In the genomic region with DNA sequence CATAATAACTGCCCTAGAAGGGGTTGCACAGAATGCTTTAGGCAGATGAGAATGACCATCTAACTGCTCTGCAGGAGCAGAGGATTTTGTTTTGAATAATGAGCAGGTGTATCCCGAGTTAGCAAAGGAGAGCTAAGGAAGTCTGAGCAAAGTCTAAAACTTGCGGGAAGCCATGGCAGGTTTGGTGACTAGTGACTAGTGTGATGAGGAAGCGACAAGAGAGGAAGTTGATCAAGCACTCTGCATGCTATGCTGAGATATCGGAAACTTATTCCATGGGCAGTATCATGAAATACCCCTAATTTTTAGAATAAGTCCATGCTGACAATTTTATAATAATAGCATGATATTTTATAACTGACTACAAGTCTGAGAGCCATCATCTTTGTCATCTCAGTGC, we compare ENCODE assay signal across 30 cellular contexts. TPM values are rescaled to one million over a fixed set of nuclear protein-coding genes. Genes with fewer than 3 reads are reported as not detected.
DNase-seq lines count a peak whose midpoint lies in the region; ATAC-seq, FAIRE-seq and TF ChIP-seq lines count a peak whose summit lies in the region.
"Had no signal": no experiment of that assay in that cellular context is flagged by ENCODE, and none has a peak within 500 bp of the region (broad histone marks: within the 10 kb centered on the region; RNA-seq: fewer than 3 reads in every experiment).

No MANE protein-coding gene starts in this region.

- CTCF ChIA-PET in GM12878 (lab: Yijun Ruan, JAX): interaction anchor here (7.4 kb wide), 1 partner anchor 12 kb away, joined by 65 read pairs; the partner anchor contains the start of gene PPFIBP2

- TF ChIP-seq POLR2A in GM12891 (IDR thresholded peaks at IDR 0.05; ENCODE audit: low read depth, low read length) (no peak), GM12878 (IDR thresholded peaks at IDR 0.05; ENCODE audit: low read depth, low read length) (no peak), spleen (IDR thresholded peaks at IDR 0.05) (no peak)

- RAD21 ChIA-PET in GM12878 (lab: Charles Lee; ENCODE audit: unreplicated experiment): interaction anchor here (2.0 kb wide), 1 partner anchor 32 kb away, joined by 4 read pairs; no protein-coding TSS in a partner anchor

- no peak for TF ChIP-seq RAD21 in GM12878 (IDR thresholded peaks at IDR 0.05; ENCODE audit: insufficient read depth, low read depth, low read length)

- H3K36me3 ChIP-seq in GM12878 (ENCODE audit: control insufficient read depth in 2 of 2, insufficient read depth in 2 of 2, low read length in 1 of 2) (no peaks in the 10 kb centered on the region), spleen (no peaks in the 10 kb centered on the region)
- H3K36me3 ChIP-seq: cardiac muscle cell, gastroesophageal sphincter, neural progenitor cell, pancreas, right atrium auricular region had no signal

- no peak overlapping the region for H3K9ac ChIP-seq in GM12878 (ENCODE audit: control insufficient read depth, insufficient read depth, low read length)
- H3K9ac ChIP-seq: neural progenitor cell had no signal

- H3K4me3 ChIP-seq in GM12878 (no peak overlapping the region), spleen (no peak overlapping the region)
- H3K4me3 ChIP-seq: cardiac muscle cell, gastroesophageal sphincter, neural progenitor cell, pancreas, right atrium auricular region, smooth muscle cell, testis had no signal

- no peak for TF ChIP-seq EP300 in GM12878 (IDR thresholded peaks at IDR 0.05; ENCODE audit: borderline replicate concordance in 1 of 2, control insufficient read depth in 1 of 2, low read depth in 2 of 2, low read length in 2 of 2)

- SMC1A ChIA-PET in GM12878 (lab: Charles Lee; ENCODE audit: uncharacterized antibody, unreplicated experiment): interaction anchor here (1.0 to 5.3 kb wide), 4 partner anchors 11 to 26 kb away, joined by 3 to 54 read pairs (median 9); partner anchors contain the start of gene PPFIBP2

- H3K4me1 ChIP-seq in GM12878 (ENCODE audit: control insufficient read depth, insufficient read depth, low read length) (peaks cover 27% of the 10 kb centered on the region), spleen (peaks cover 8 to 61% (median 35%) of the 10 kb centered on the region in 6 donors)
- H3K4me1 ChIP-seq: gastroesophageal sphincter, pancreas, right atrium auricular region, testis had no signal

- DNase-seq in GM12891 (ENCODE audit: insufficient read length, low spot score) (no peak), NOMO-1 treated with DMSO at 0.1 percent for 48 hours (lab: John Stamatoyannopoulos, UW; ENCODE audit: unreplicated experiment) (peak; percentile 64), GM12878 (ENCODE audit: low read depth, low spot score) (no peak), spleen (no peak), RCC 7860 (ENCODE audit: low spot score) (no peak), kidney glomerular epithelial cell (lab: John Stamatoyannopoulos, UW) (no peak)
- DNase-seq: activated CD4-positive, CD25-positive, alpha-beta regulatory T cell; activated gamma-delta T cell treated with Interleukin-2 at 50 U/mL for 16 hours; activated T-cell treated with anti-CD3 and anti-CD28 coated beads, Interleukin-2, amount 50 U/mL, for 48 hours; DMS 273 treated with DMSO at 0.1 percent for 48 hours; effector CD4-positive, alpha-beta T cell; EL; HCEC 1CT; hippocampal formation; left cardiac atrium; NCI-H1930; NCI-H524 treated with DMSO at 0.1 percent for 48 hours; pancreas; SIG-M5; stimulated activated CD4-positive, alpha-beta T cell treated with anti-CD3 and anti-CD28 coated beads, Interleukin-1b, Interleukin-23, amount 100 ng/mL, for 48 hours; testis had no signal

- no TSS peak for BruUV-seq in GM12878 (replicated peaks; lab: Mats Ljungman, UMichigan)

- H3K4me2 ChIP-seq in GM12878 (ENCODE audit: control insufficient read depth, insufficient read depth): no peak overlapping the region
- H3K4me2 ChIP-seq: smooth muscle cell had no signal

- FAIRE-seq in GM12891 (lab: Jason Lieb, UNC) (peak; percentile 70), GM12878 (lab: Jason Lieb, UNC) (no peak), RCC 7860 (lab: Jason Lieb, UNC) (no peak)
- FAIRE-seq: astrocyte, colon, pancreas had no signal

- H3K27ac ChIP-seq in GM12878 (ENCODE audit: control insufficient read depth, insufficient read depth) (no peak overlapping the region), spleen (peak overlapping the region in 5 of 8 donors; percentile 55 to 75 (median 68))
- H3K27ac ChIP-seq: cardiac muscle cell, gastroesophageal sphincter, neural progenitor cell, pancreas, right atrium auricular region, testis had no signal

- ATAC-seq in GM12878: no peak
- no peak for ATAC-seq in GM19351 (IDR thresholded peaks at IDR 0.05; ENCODE audit: unreplicated experiment)
- ATAC-seq: gastroesophageal sphincter, left cardiac atrium had no signal

- POLR2A ChIA-PET in GM12878 (lab: Charles Lee): interaction anchor here (5.4 kb wide), 1 partner anchor 13 kb away, joined by 24 read pairs; no protein-coding TSS in a partner anchor

- TF ChIP-seq CTCF in GM12878 (IDR thresholded peaks at IDR 0.05 in 2 of 3, conservative IDR thresholded peaks at IDR 0.05 in 1 of 3; ENCODE audit: control insufficient read depth in 2 of 3, extremely low read depth in 1 of 3, insufficient read depth in 1 of 3, low read depth in 3 of 3, low read length in 3 of 3) (no peak), spleen (IDR thresholded peaks at IDR 0.05 in 8 of 11, conservative IDR thresholded peaks at IDR 0.05 in 3 of 11) (no peak)

- no peaks in the 10 kb centered on the region for H3K9me3 ChIP-seq in GM12878 (replicated peaks; ENCODE audit: control insufficient read depth, insufficient read depth, low read length)
- no peaks in the 10 kb centered on the region for H3K9me3 ChIP-seq in spleen
- H3K9me3 ChIP-seq: gastroesophageal sphincter, pancreas, right atrium auricular region, testis had no signal

- H4K20me1 ChIP-seq in GM12878 (ENCODE audit: control insufficient read depth, insufficient read depth): no peaks in the 10 kb centered on the region

- in situ Hi-C loops in GM12878 (cut with MboI): no loop called here

- 62% methylated on average over 4 of the region's 4 CpGs for WGBS in GM12878 (ENCODE audit: insufficient coverage, insufficient replicate concordance, low lambda C conversion rate, missing lambda C conversion rate)
- 25 to 55% (median 38%) methylated on average over 4 of the region's 4 CpGs for WGBS in spleen, 5 donors

- no peak overlapping the region for H2AFZ ChIP-seq in GM12878 (ENCODE audit: control insufficient read depth, low read depth, low read length)
- H2AFZ ChIP-seq: neural progenitor cell had no signal

- H3K79me2 ChIP-seq in GM12878 (ENCODE audit: control insufficient read depth, insufficient read depth, low read length): no peaks in the 10 kb centered on the region

- H3K27me3 ChIP-seq in GM12878 (replicated peaks in 1 of 2; ENCODE audit: control insufficient read depth in 2 of 2, insufficient read depth in 2 of 2, low read length in 1 of 2): no peaks in the 10 kb centered on the region
- no peaks in the 10 kb centered on the region for H3K27me3 ChIP-seq in spleen (replicated peaks in 1 of 7)
- H3K27me3 ChIP-seq: cardiac muscle cell, gastroesophageal sphincter, neural progenitor cell, pancreas, right atrium auricular region, testis had no signal

- intact Hi-C loops in GM12878 (cut with micrococcal nuclease; ENCODE audit: unreplicated experiment): no loop called here
- intact Hi-C loops in spleen (cut with DNase I; ENCODE audit: low total_unique reads): no loop called here

TF ChIP-seq in GM12891, 5 proteins besides CTCF, POLR2A, EP300 and RAD21 (continues in another document):
- TF ChIP-seq PAX5 (IDR thresholded peaks at IDR 0.05; ENCODE audit: insufficient read depth, low read length, severe bottlenecking): no peak

TF ChIP-seq in GM12878, 131 proteins besides CTCF, POLR2A, EP300 and RAD21 (continues in another document):
- no peak for TF ChIP-seq DPF2 (IDR thresholded peaks at IDR 0.05)

RNA-seq across cellular contexts. Expression of gene OLFML1, which starts 12.9 kb away (rescaled TPM):
- polyA plus RNA-seq in GM12891 (2012; ENCODE audit: low read depth, missing spikeins): 0.14 TPM
- not detected in 2 replicates for total RNA-seq in GM12878 (2013; cell fraction: nucleolus; rRNA removed)
- total RNA-seq in GM12878 (2014; rRNA removed): not detected in 2 replicates
- total RNA-seq in GM12878 (2014; rRNA removed; fragmentation: Illumina TruSeq; extraction: Trizol): not detected in 2 replicates
- not detected in 2 replicates for total RNA-seq in GM12878 (2021)
- 0.37 TPM for polyA plus RNA-seq in GM12878 (2011; ENCODE audit: low read depth)
- polyA plus RNA-seq in GM12878 (2011; rRNA removed): not detected in 2 replicates
- not detected in 2 replicates for polyA plus RNA-seq in GM12878 (2011; cell fraction: cytosol; rRNA removed)
- not detected in 2 replicates for polyA plus RNA-seq in GM12878 (2011; cell fraction: nucleus; rRNA removed)
- polyA plus RNA-seq in GM12878 (2012): 0.09 and 0.15 TPM in 2 replicates
- not detected in 2 replicates for polyA plus RNA-seq in GM12878 (2014; fragmentation: Illumina TruSeq; extraction: Trizol)
- polyA plus RNA-seq in GM12878 (2014; fragmentation: Nextera tagmentation; extraction: Ambion mirVana): under 1 TPM; 0.04 to 0.06 TPM
- not detected in 2 replicates for polyA plus RNA-seq in GM12878 (2014; rRNA removed)
- polyA plus RNA-seq in GM12878 (2016; fragmentation: Nextera tagmentation; extraction: Ambion mirVana): under 1 TPM; 0.35 to 0.71 TPM
- polyA minus RNA-seq in GM12878 (2011; rRNA and poly(A)+ RNA removed): not detected in 2 replicates
- polyA minus RNA-seq in GM12878 (2011; cell fraction: cytosol; rRNA and poly(A)+ RNA removed): not detected in 2 replicates
- polyA minus RNA-seq in GM12878 (2011; cell fraction: nucleus; rRNA and poly(A)+ RNA removed): not detected in 2 replicates
- total RNA-seq in spleen: 10 to 100 TPM in 5 of 7 donors, 1 to 10 TPM in 2; 2.6 to 23.8 (median 10.7) TPM
- polyA plus RNA-seq in spleen: 1 to 10 TPM; 2.6 to 3.1 (median 2.7) TPM
- total RNA-seq: A673, astrocyte, smooth muscle cell had no signal

RNA-seq across cellular contexts. Expression of gene PPFIBP2, which starts 15.6 kb away (rescaled TPM):
- 32.9 TPM for polyA plus RNA-seq in GM12891 (2012; ENCODE audit: low read depth, missing spikeins)
- total RNA-seq in GM12878 (2013; cell fraction: nucleolus; rRNA removed): 230 and 231 TPM in 2 replicates
- 41.2 and 44.3 TPM in 2 replicates for total RNA-seq in GM12878 (2014; rRNA removed)
- total RNA-seq in GM12878 (2014; rRNA removed; fragmentation: Illumina TruSeq; extraction: Trizol): 48.6 and 54.1 TPM in 2 replicates
- total RNA-seq in GM12878 (2021): 45.2 and 52.5 TPM in 2 replicates
- polyA plus RNA-seq in GM12878 (2011; ENCODE audit: low read depth): 26.0 TPM
- 48.1 and 49.6 TPM in 2 replicates for polyA plus RNA-seq in GM12878 (2011; rRNA removed)
- 40.3 and 54.5 TPM in 2 replicates for polyA plus RNA-seq in GM12878 (2011; cell fraction: cytosol; rRNA removed)
- polyA plus RNA-seq in GM12878 (2011; cell fraction: nucleus; rRNA removed): 107 and 148 TPM in 2 replicates
- polyA plus RNA-seq in GM12878 (2012): 37.0 and 41.9 TPM in 2 replicates
- polyA plus RNA-seq in GM12878 (2014; fragmentation: Illumina TruSeq; extraction: Trizol): 56.3 and 69.7 TPM in 2 replicates
- 10 to 100 TPM; 17.3 to 22.3 TPM for polyA plus RNA-seq in GM12878 (2014; fragmentation: Nextera tagmentation; extraction: Ambion mirVana)
- 30.7 and 37.3 TPM in 2 replicates for polyA plus RNA-seq in GM12878 (2014; rRNA removed)
- 10 to 100 TPM; 28.1 to 35.7 TPM for polyA plus RNA-seq in GM12878 (2016; fragmentation: Nextera tagmentation; extraction: Ambion mirVana)
- polyA minus RNA-seq in GM12878 (2011; rRNA and poly(A)+ RNA removed): 91.7 and 108 TPM in 2 replicates
- polyA minus RNA-seq in GM12878 (2011; cell fraction: cytosol; rRNA and poly(A)+ RNA removed): 24.9 and 39.3 TPM in 2 replicates
- polyA minus RNA-seq in GM12878 (2011; cell fraction: nucleus; rRNA and poly(A)+ RNA removed): 61.4 and 92.7 TPM in 2 replicates
- 10 to 100 TPM; 28.2 to 75.1 (median 41.4) TPM for total RNA-seq in spleen
- polyA plus RNA-seq in spleen: 10 to 100 TPM; 17.2 to 25.0 (median 18.1) TPM
